ENCODE assay signal across 6 cellular contexts in genomic region chr12:57743769-57744168, GRCh38. TPM values are rescaled to one million over a fixed set of nuclear protein-coding genes. Genes with fewer than 3 reads are reported as not detected.
A peak's percentile ranks its signal among the peaks of the same experiment; 100 is the strongest.
DNase-seq lines count a peak whose midpoint lies in the region; ATAC-seq, FAIRE-seq and TF ChIP-seq lines count a peak whose summit lies in the region.

No MANE protein-coding gene starts in this region.

- TF ChIP-seq EP300 in K562 (IDR thresholded peaks at IDR 0.05; ENCODE audit: low read length) = no peak

- no peak for TF ChIP-seq POLR2A in K562 (conservative IDR thresholded peaks at IDR 0.05)

- peak overlapping the region; percentile 88 for H3K4me2 ChIP-seq in K562 (ENCODE audit: insufficient read depth, low read length)

- peaks cover 64% of the 10 kb centered on the region for H3K36me3 Mint-ChIP-seq in activated T-cell treated with anti-CD3 and anti-CD28 coated beads, Interleukin-2, amount 50 U/mL, for 24 hours (ENCODE audit: low read depth)
- H3K36me3 Mint-ChIP-seq in stimulated activated effector memory CD8-positive, alpha-beta T cell treated with anti-CD3 and anti-CD28 coated beads, Interleukin-12 subunit alpha, Interleukin-12 subunit beta, amount 100 ng/mL, for 72 hours = peaks cover 62% of the 10 kb centered on the region

- intact Hi-C loops in K562 (cut with micrococcal nuclease) = no loop called here

- H3K9me3 ChIP-seq in K562 (replicated peaks; ENCODE audit: control insufficient read depth, insufficient read depth, low read depth, low read length) = no peaks in the 10 kb centered on the region

- no peak for ATAC-seq in K562
- ATAC-seq in stimulated activated effector memory CD8-positive, alpha-beta T cell treated with anti-CD3 and anti-CD28 coated beads, Interleukin-12 subunit alpha, Interleukin-12 subunit beta, amount 100 ng/mL, for 72 hours = no peak
- ATAC-seq in HG03521 (IDR thresholded peaks at IDR 0.05; ENCODE audit: unreplicated experiment) = no peak

- H3K4me3 ChIP-seq in K562 = no peak overlapping the region; the same call in 1 of the 2 replicates

- peak overlapping the region in 1 of 2 experiments; percentile 88; a peak in 2 of 4 replicates for H3K9ac ChIP-seq in K562 (ENCODE audit: insufficient read depth in 1 of 2, low read depth in 2 of 2, low read length in 2 of 2)

- no peak for TF ChIP-seq CTCF in K562 (IDR thresholded peaks at IDR 0.05 in 2 of 3, conservative IDR thresholded peaks at IDR 0.05 in 1 of 3; ENCODE audit: insufficient read depth in 2 of 3, low read depth in 1 of 3, low read length in 3 of 3)

- H3K36me3 ChIP-seq in K562 (ENCODE audit: control insufficient read depth, insufficient read depth, low read length) = peaks cover 29% of the 10 kb centered on the region

- peak overlapping the region; percentile 93 for H3K4me3 Mint-ChIP-seq in activated T-cell treated with anti-CD3 and anti-CD28 coated beads, Interleukin-2, amount 50 U/mL, for 24 hours
- H3K4me3 Mint-ChIP-seq in stimulated activated effector memory CD8-positive, alpha-beta T cell treated with anti-CD3 and anti-CD28 coated beads, Interleukin-12 subunit alpha, Interleukin-12 subunit beta, amount 100 ng/mL, for 72 hours = peak overlapping the region; percentile 91

- CTCF ChIA-PET in K562 (lab: Yijun Ruan, JAX; ENCODE audit: low intra/inter-chr PET ratio) = no interaction called here

- no peaks in the 10 kb centered on the region for H3K9me3 Mint-ChIP-seq in activated T-cell treated with anti-CD3 and anti-CD28 coated beads, Interleukin-2, amount 50 U/mL, for 24 hours
- H3K9me3 Mint-ChIP-seq in stimulated activated effector memory CD8-positive, alpha-beta T cell treated with anti-CD3 and anti-CD28 coated beads, Interleukin-12 subunit alpha, Interleukin-12 subunit beta, amount 100 ng/mL, for 72 hours = no peaks in the 10 kb centered on the region

- peak overlapping the region; percentile 90 for H2AFZ ChIP-seq in K562 (ENCODE audit: low read depth, low read length)

- WGBS in K562 (ENCODE audit: insufficient coverage, low coverage, missing lambda C conversion rate) = 67% methylated on average over 2 of the region's 2 CpGs

- H3K27me3 Mint-ChIP-seq in activated T-cell treated with anti-CD3 and anti-CD28 coated beads, Interleukin-2, amount 50 U/mL, for 24 hours = no peaks in the 10 kb centered on the region

- no peak for DNase-seq in activated T-cell treated with anti-CD3 and anti-CD28 coated beads, Interleukin-2, amount 50 U/mL, for 24 hours
- DNase-seq in activated T-cell treated with anti-CD3 and anti-CD28 coated beads, Interleukin-2, amount 50 U/mL, for 48 hours = no peak
- DNase-seq in K562 (ENCODE audit: extremely low read depth in 1 of 4, low spot score in 3 of 4) (no peak), D341Med (ENCODE audit: low spot score) (no peak)
- no peak for DNase-seq in stimulated activated effector memory CD8-positive, alpha-beta T cell treated with anti-CD3 and anti-CD28 coated beads, Interleukin-12 subunit alpha, Interleukin-12 subunit beta, amount 100 ng/mL, for 72 hours (ENCODE audit: low spot score in 2 of 2)

- H4K20me1 ChIP-seq in K562 (replicated peaks; ENCODE audit: control insufficient read depth, insufficient read depth, low read length) = no peaks in the 10 kb centered on the region

- peaks cover 71% of the 10 kb centered on the region for H3K4me1 Mint-ChIP-seq in activated T-cell treated with anti-CD3 and anti-CD28 coated beads, Interleukin-2, amount 50 U/mL, for 24 hours (ENCODE audit: low read depth)
- peaks cover 66% of the 10 kb centered on the region for H3K4me1 Mint-ChIP-seq in stimulated activated effector memory CD8-positive, alpha-beta T cell treated with anti-CD3 and anti-CD28 coated beads, Interleukin-12 subunit alpha, Interleukin-12 subunit beta, amount 100 ng/mL, for 72 hours

- POLR2A ChIA-PET in K562 (lab: Yijun Ruan, JAX) = interaction anchor here (1.0 to 2.5 kb wide), 3 partner anchors 8 to 223 kb away, joined by 4 to 15 read pairs (median 6); partner anchors contain the start of gene DDIT3

- H3K4me1 ChIP-seq in K562 (replicated peaks in 1 of 2; ENCODE audit: control insufficient read depth in 2 of 2, insufficient read depth in 2 of 2, low read length in 2 of 2) = peaks cover 7 to 13% of the 10 kb centered on the region in 2 experiments; a peak in 3 of 5 replicates

- H3K27ac ChIP-seq in K562 (ENCODE audit: extremely low read depth, low read depth, low read length) = peak overlapping the region; percentile 84

- peaks cover 0 to 12% of the 10 kb centered on the region in 2 experiments; a peak in 2 of 5 replicates for H3K27me3 ChIP-seq in K562 (ENCODE audit: control insufficient read depth in 2 of 2, insufficient read depth in 2 of 2, low read length in 2 of 2)

- H3K27ac Mint-ChIP-seq in activated T-cell treated with anti-CD3 and anti-CD28 coated beads, Interleukin-2, amount 50 U/mL, for 24 hours = peak overlapping the region; percentile 96
- H3K27ac Mint-ChIP-seq in stimulated activated effector memory CD8-positive, alpha-beta T cell treated with anti-CD3 and anti-CD28 coated beads, Interleukin-12 subunit alpha, Interleukin-12 subunit beta, amount 100 ng/mL, for 72 hours = peak overlapping the region; percentile 98

- BruUV-seq in K562 (replicated peaks; lab: Mats Ljungman, UMichigan) = no TSS peak

- TF ChIP-seq RAD21 in K562 (CRISPR knock-in tag; conservative IDR thresholded peaks at IDR 0.05 in 1 of 2, IDR thresholded peaks at IDR 0.05 in 1 of 2) = no peak

- H3K9me1 ChIP-seq in K562 (ENCODE audit: control insufficient read depth, insufficient read depth, low read length) = no peaks in the 10 kb centered on the region

- FAIRE-seq in K562 (lab: Jason Lieb, UNC) = no peak

- in situ Hi-C loops in K562 (cut with MboI) = loop anchor here (10.0 kb wide), 1 partner anchor 429 kb away; no protein-coding TSS in a partner anchor

- peaks cover 8% of the 10 kb centered on the region; the same call in 1 of the 3 replicates for H3K79me2 ChIP-seq in K562 (ENCODE audit: control insufficient read depth, insufficient read depth, low read length)

RNA-seq across cellular contexts. Expression of gene TSPAN31, which starts 1.1 kb away (rescaled TPM):
- total RNA-seq in K562 (2011; cell fraction: chromatin; rRNA removed; ENCODE audit: low replicate concordance) = 36.4 and 39.7 TPM in 2 replicates
- total RNA-seq in K562 (2011; cell fraction: nucleolus; rRNA removed) = 29.6 and 31.4 TPM in 2 replicates
- total RNA-seq in K562 (2011; cell fraction: nucleoplasm; rRNA removed) = 39.6 and 43.3 TPM in 2 replicates
- 11.3 and 14.0 TPM in 2 replicates for total RNA-seq in K562 (2014; rRNA removed)
- total RNA-seq in K562 (2014; rRNA removed; fragmentation: Illumina TruSeq; extraction: Trizol) = 14.3 and 14.7 TPM in 2 replicates
- total RNA-seq in K562 (2015; rRNA removed; fragmentation: Illumina TruSeq; extraction: Trizol) = 12.6 and 14.3 TPM in 2 replicates
- total RNA-seq in K562 (2021) = 11.0 and 12.4 TPM in 2 replicates
- polyA plus RNA-seq in K562 (2011; rRNA removed) = 13.8 and 24.9 TPM in 2 replicates
- 14.8 and 19.7 TPM in 2 replicates for polyA plus RNA-seq in K562 (2011; cell fraction: cytosol; rRNA removed)
- 14.7 and 19.0 TPM in 2 replicates for polyA plus RNA-seq in K562 (2011; cell fraction: nucleus; rRNA removed)
- polyA plus RNA-seq in K562 (2012) = 19.0 and 31.1 TPM in 2 replicates
- 17.6 and 20.5 TPM in 2 replicates for polyA plus RNA-seq in K562 (2014; fragmentation: Illumina TruSeq; extraction: Trizol)
- 10 to 100 TPM; 20.1 to 26.4 TPM for polyA plus RNA-seq in K562 (2014; fragmentation: Nextera tagmentation; extraction: Ambion mirVana)
- 11.6 and 20.3 TPM in 2 replicates for polyA plus RNA-seq in K562 (2014; rRNA removed)
- polyA minus RNA-seq in K562 (2011; rRNA and poly(A)+ RNA removed) = 10.0 and 19.6 TPM in 2 replicates
- polyA minus RNA-seq in K562 (2011; cell fraction: cytosol; rRNA and poly(A)+ RNA removed) = 5.6 and 6.3 TPM in 2 replicates
- 10.2 and 10.6 TPM in 2 replicates for polyA minus RNA-seq in K562 (2011; cell fraction: nucleus; rRNA and poly(A)+ RNA removed)

RNA-seq across cellular contexts. Expression of gene AGAP2, which starts 5.2 kb away (rescaled TPM):
- total RNA-seq in K562 (2011; cell fraction: chromatin; rRNA removed; ENCODE audit: low replicate concordance) = 0.12 and 0.74 TPM in 2 replicates
- total RNA-seq in K562 (2011; cell fraction: nucleolus; rRNA removed) = 0.26 and 0.67 TPM in 2 replicates
- 0.15 and 0.99 TPM in 2 replicates for total RNA-seq in K562 (2011; cell fraction: nucleoplasm; rRNA removed)
- total RNA-seq in K562 (2014; rRNA removed) (0.18 and 0.20 TPM in 2 replicates), K562 (2014; rRNA removed; fragmentation: Illumina TruSeq; extraction: Trizol) (0.13 and 0.36 TPM in 2 replicates), K562 (2015; rRNA removed; fragmentation: Illumina TruSeq; extraction: Trizol) (0.04 and 0.08 TPM in 2 replicates), K562 (2021) (0.31 and 0.60 TPM in 2 replicates)
- polyA plus RNA-seq in K562 (2011; rRNA removed) (0.12 and 0.36 TPM in 2 replicates), K562 (2014; fragmentation: Illumina TruSeq; extraction: Trizol) (0.19 and 0.77 TPM in 2 replicates), K562 (2014; fragmentation: Nextera tagmentation; extraction: Ambion mirVana) (under 1 TPM in 1 of 2 experiments, not detected in 1; 0.07 TPM), K562 (2014; rRNA removed) (0.20 and 0.88 TPM in 2 replicates)
- 0.06 and 0.22 TPM in 2 replicates for polyA plus RNA-seq in K562 (2011; cell fraction: cytosol; rRNA removed)
- polyA plus RNA-seq in K562 (2011; cell fraction: nucleus; rRNA removed) = 0.39 and 0.57 TPM in 2 replicates
- 0.46 and 0.65 TPM in 2 replicates for polyA plus RNA-seq in K562 (2012)
- 0.09 and 0.67 TPM in 2 replicates for polyA minus RNA-seq in K562 (2011; rRNA and poly(A)+ RNA removed)
- polyA minus RNA-seq in K562 (2011; cell fraction: cytosol; rRNA and poly(A)+ RNA removed) = not detected in 2 replicates
- 0.11 and 0.27 TPM in 2 replicates for polyA minus RNA-seq in K562 (2011; cell fraction: nucleus; rRNA and poly(A)+ RNA removed)

RNA-seq across cellular contexts. Expression of gene CDK4, which starts 8.3 kb away (rescaled TPM):
- 135 and 229 TPM in 2 replicates for total RNA-seq in K562 (2011; cell fraction: chromatin; rRNA removed; ENCODE audit: low replicate concordance)
- 165 and 176 TPM in 2 replicates for total RNA-seq in K562 (2011; cell fraction: nucleolus; rRNA removed)
- 168 and 190 TPM in 2 replicates for total RNA-seq in K562 (2011; cell fraction: nucleoplasm; rRNA removed)
- total RNA-seq in K562 (2014; rRNA removed) (237 and 282 TPM in 2 replicates), K562 (2014; rRNA removed; fragmentation: Illumina TruSeq; extraction: Trizol) (173 and 188 TPM in 2 replicates), K562 (2015; rRNA removed; fragmentation: Illumina TruSeq; extraction: Trizol) (216 and 217 TPM in 2 replicates), K562 (2021) (238 and 253 TPM in 2 replicates)
- polyA plus RNA-seq in K562 (2011; rRNA removed) (429 and 436 TPM in 2 replicates), K562 (2014; fragmentation: Illumina TruSeq; extraction: Trizol) (347 and 427 TPM in 2 replicates), K562 (2014; fragmentation: Nextera tagmentation; extraction: Ambion mirVana) (10 to 100 TPM; 37.8 to 62.8 TPM), K562 (2014; rRNA removed) (309 and 339 TPM in 2 replicates)
- 496 and 542 TPM in 2 replicates for polyA plus RNA-seq in K562 (2011; cell fraction: cytosol; rRNA removed)
- 182 and 203 TPM in 2 replicates for polyA plus RNA-seq in K562 (2011; cell fraction: nucleus; rRNA removed)
- 227 and 292 TPM in 2 replicates for polyA plus RNA-seq in K562 (2012)
- polyA minus RNA-seq in K562 (2011; rRNA and poly(A)+ RNA removed) = 194 and 258 TPM in 2 replicates
- 98.1 and 128 TPM in 2 replicates for polyA minus RNA-seq in K562 (2011; cell fraction: cytosol; rRNA and poly(A)+ RNA removed)
- polyA minus RNA-seq in K562 (2011; cell fraction: nucleus; rRNA and poly(A)+ RNA removed) = 95.2 and 124 TPM in 2 replicates

RNA-seq across cellular contexts. Expression of gene MARCHF9, which starts 11.1 kb away (rescaled TPM):
- total RNA-seq in K562 (2011; cell fraction: chromatin; rRNA removed; ENCODE audit: low replicate concordance) = 16.0 and 31.2 TPM in 2 replicates
- total RNA-seq in K562 (2011; cell fraction: nucleolus; rRNA removed) = 19.5 and 20.8 TPM in 2 replicates
- 19.7 and 22.6 TPM in 2 replicates for total RNA-seq in K562 (2011; cell fraction: nucleoplasm; rRNA removed)
- total RNA-seq in K562 (2014; rRNA removed) = 6.2 and 6.9 TPM in 2 replicates
- total RNA-seq in K562 (2014; rRNA removed; fragmentation: Illumina TruSeq; extraction: Trizol) = 2.9 and 4.2 TPM in 2 replicates
- 4.6 and 5.6 TPM in 2 replicates for total RNA-seq in K562 (2015; rRNA removed; fragmentation: Illumina TruSeq; extraction: Trizol)
- total RNA-seq in K562 (2021) = 10.1 and 10.7 TPM in 2 replicates
- polyA plus RNA-seq in K562 (2011; rRNA removed) = 6.6 and 10.3 TPM in 2 replicates
- polyA plus RNA-seq in K562 (2011; cell fraction: cytosol; rRNA removed) = 7.2 and 10.1 TPM in 2 replicates
- polyA plus RNA-seq in K562 (2011; cell fraction: nucleus; rRNA removed) = 18.7 and 23.4 TPM in 2 replicates
- 7.2 and 10.2 TPM in 2 replicates for polyA plus RNA-seq in K562 (2012)
- polyA plus RNA-seq in K562 (2014; fragmentation: Illumina TruSeq; extraction: Trizol) = 9.5 and 9.9 TPM in 2 replicates
- polyA plus RNA-seq in K562 (2014; fragmentation: Nextera tagmentation; extraction: Ambion mirVana) = 1 to 10 TPM in 1 of 2 experiments, under 1 TPM in 1; 0.80 to 1.3 TPM
- polyA plus RNA-seq in K562 (2014; rRNA removed) = 9.7 and 12.4 TPM in 2 replicates
- polyA minus RNA-seq in K562 (2011; rRNA and poly(A)+ RNA removed) = 5.3 and 5.6 TPM in 2 replicates
- 3.7 and 4.7 TPM in 2 replicates for polyA minus RNA-seq in K562 (2011; cell fraction: cytosol; rRNA and poly(A)+ RNA removed)
- polyA minus RNA-seq in K562 (2011; cell fraction: nucleus; rRNA and poly(A)+ RNA removed) = 5.0 and 5.2 TPM in 2 replicates

RNA-seq across cellular contexts. Expression of gene CYP27B1, which starts 23.1 kb away (rescaled TPM):
- total RNA-seq in K562 (2011; cell fraction: chromatin; rRNA removed; ENCODE audit: low replicate concordance) = 12.2 and 25.6 TPM in 2 replicates
- 10.4 and 15.5 TPM in 2 replicates for total RNA-seq in K562 (2011; cell fraction: nucleolus; rRNA removed)
- total RNA-seq in K562 (2011; cell fraction: nucleoplasm; rRNA removed) = 9.8 and 15.3 TPM in 2 replicates
- total RNA-seq in K562 (2014; rRNA removed) (1.3 and 2.2 TPM in 2 replicates), K562 (2014; rRNA removed; fragmentation: Illumina TruSeq; extraction: Trizol) (0.57 and 0.65 TPM in 2 replicates), K562 (2015; rRNA removed; fragmentation: Illumina TruSeq; extraction: Trizol) (1.2 TPM in 2 replicates), K562 (2021) (2.6 and 4.2 TPM in 2 replicates)
- polyA plus RNA-seq in K562 (2011; rRNA removed) (2.5 and 7.0 TPM in 2 replicates), K562 (2014; fragmentation: Illumina TruSeq; extraction: Trizol) (1.5 and 1.8 TPM in 2 replicates), K562 (2014; fragmentation: Nextera tagmentation; extraction: Ambion mirVana) (under 1 TPM; 0.18 to 0.23 TPM), K562 (2014; rRNA removed) (3.1 and 3.8 TPM in 2 replicates)
- polyA plus RNA-seq in K562 (2011; cell fraction: cytosol; rRNA removed) = 2.6 and 4.3 TPM in 2 replicates
- 24.6 and 48.0 TPM in 2 replicates for polyA plus RNA-seq in K562 (2011; cell fraction: nucleus; rRNA removed)
- polyA plus RNA-seq in K562 (2012) = 1.8 and 2.4 TPM in 2 replicates
- 1.9 and 2.5 TPM in 2 replicates for polyA minus RNA-seq in K562 (2011; rRNA and poly(A)+ RNA removed)
- 0.57 TPM in 1 of 2 replicates, not detected in the other for polyA minus RNA-seq in K562 (2011; cell fraction: cytosol; rRNA and poly(A)+ RNA removed)
- polyA minus RNA-seq in K562 (2011; cell fraction: nucleus; rRNA and poly(A)+ RNA removed) = 6.1 and 7.3 TPM in 2 replicates
